ENCODE assay signal across 8 cellular contexts in the genomic region with DNA sequence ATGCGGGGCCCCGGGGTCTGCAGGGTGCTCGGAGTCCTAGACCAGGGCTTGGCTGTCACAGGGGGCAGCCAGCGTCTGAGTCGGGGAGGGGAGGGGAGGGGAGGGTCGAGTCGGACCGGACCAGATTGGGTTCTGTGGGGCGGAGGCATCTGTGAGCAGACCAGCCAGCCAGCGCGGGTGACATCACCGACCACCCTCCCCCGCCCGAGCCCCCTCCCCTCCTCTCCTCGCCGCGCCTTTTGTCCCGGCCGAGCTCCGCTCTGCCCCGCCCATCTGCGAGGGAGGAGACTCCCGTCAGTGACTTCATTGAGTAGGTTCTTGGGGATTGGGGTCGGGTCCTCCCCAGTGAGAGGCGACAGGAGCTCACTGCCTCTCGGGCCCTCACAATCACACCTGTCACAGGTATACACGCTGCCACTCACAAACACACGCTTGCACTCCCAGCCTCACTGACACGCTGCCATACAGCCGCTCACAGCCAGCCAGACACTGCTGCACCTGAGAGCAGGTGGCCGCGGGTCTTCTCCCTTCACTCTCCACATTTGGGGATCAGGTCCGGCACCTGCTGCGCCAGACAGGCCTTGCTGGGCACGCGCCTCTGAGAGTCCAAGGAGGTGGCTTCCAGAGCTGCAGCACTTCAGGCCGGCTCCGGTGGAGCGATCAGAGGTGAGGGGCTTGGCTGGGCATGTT. TPM values are rescaled to one million over a fixed set of nuclear protein-coding genes. Genes with fewer than 3 reads are reported as not detected.
DNase-seq lines count a peak whose midpoint lies in the region; ATAC-seq lines count a peak whose summit lies in the region.

No MANE protein-coding gene starts in this region.

- H3K27ac Mint-ChIP-seq in T-helper 2 cell treated with Interferon-gamma antibody and Interleukin-4, amounts not matched to agents 5 μg/mL and 100 μg/mL, for 36 hours: peak overlapping the region; percentile 65

- peak overlapping the region; percentile 81 for H3K4me3 Mint-ChIP-seq in T-helper 2 cell treated with Interferon-gamma antibody and Interleukin-4, amounts not matched to agents 5 μg/mL and 100 μg/mL, for 36 hours

- no peaks in the 10 kb centered on the region for H3K9me3 ChIP-seq in HUES64 (ENCODE audit: insufficient read depth, low read depth, low read length)

- ATAC-seq in left colon: peak; percentile 36
- ATAC-seq in HG02938 (IDR thresholded peaks at IDR 0.05; ENCODE audit: unreplicated experiment): no peak

- no peaks in the 10 kb centered on the region for H3K27me3 Mint-ChIP-seq in T-helper 2 cell treated with Interferon-gamma antibody and Interleukin-4, amounts not matched to agents 5 μg/mL and 100 μg/mL, for 36 hours (ENCODE audit: low read depth)

- no peaks in the 10 kb centered on the region for H3K36me3 Mint-ChIP-seq in T-helper 2 cell treated with Interferon-gamma antibody and Interleukin-4, amounts not matched to agents 5 μg/mL and 100 μg/mL, for 36 hours (ENCODE audit: low read depth)

- H3K27me3 ChIP-seq in HUES64 (ENCODE audit: insufficient read depth, low read length): no peaks in the 10 kb centered on the region

- H3K9me3 Mint-ChIP-seq in T-helper 2 cell treated with Interferon-gamma antibody and Interleukin-4, amounts not matched to agents 5 μg/mL and 100 μg/mL, for 36 hours: no peaks in the 10 kb centered on the region

- under 1% methylated on average over 37 of the region's 39 CpGs for WGBS in HUES64

- H3K36me3 ChIP-seq in HUES64 (ENCODE audit: insufficient read depth, low read length): peaks cover 12% of the 10 kb centered on the region

- H3K9ac ChIP-seq in HUES64 (ENCODE audit: low read depth, low read length): peak overlapping the region; percentile 86

- peak overlapping the region; percentile 84 for H3K4me3 ChIP-seq in HUES64 (ENCODE audit: low read length)

- H3K4me1 ChIP-seq in HUES64 (ENCODE audit: insufficient read depth, low read length): peaks cover 38% of the 10 kb centered on the region

- DNase-seq in COLO668 (lab: John Stamatoyannopoulos, UW; ENCODE audit: unreplicated experiment) (peak; percentile 43), left colon (peak; percentile 63 to 67), HPDE6-E6E7 (ENCODE audit: extremely low spot score) (no peak)
- DNase-seq in T-helper 2 cell treated with Interferon-gamma antibody and Interleukin-4, amounts not matched to agents 5 μg/mL and 100 μg/mL, for 36 hours (ENCODE audit: low spot score): peak; percentile 41
- DNase-seq in stimulated activated CD4-positive, alpha-beta T cell treated with anti-CD3 and anti-CD28 coated beads, Interleukin-1b, Interleukin-23, amount 100 ng/mL, for 48 hours: peak; percentile 24

- intact Hi-C loops in left colon (cut with DNase I, micrococcal nuclease): no loop called here

- H3K27ac ChIP-seq in HUES64 (ENCODE audit: low read depth, low read length) (peak overlapping the region; percentile 97), cingulate gyrus (ENCODE audit: low read depth, low read length) (peak overlapping the region; percentile 89)

- peaks cover 37% of the 10 kb centered on the region for H3K4me1 Mint-ChIP-seq in T-helper 2 cell treated with Interferon-gamma antibody and Interleukin-4, amounts not matched to agents 5 μg/mL and 100 μg/mL, for 36 hours (ENCODE audit: low read depth)

RNA-seq across cellular contexts. Expression of a gene that starts 0.5 kb away (rescaled TPM):
- polyA plus RNA-seq in HUES64 (2013, experiment 1 of 2): 39.2 TPM
- polyA plus RNA-seq in HUES64 (2013, experiment 2 of 2): 38.4 TPM
- 1 to 10 TPM; 1.2 to 7.1 TPM for total RNA-seq in left colon

RNA-seq across cellular contexts. Expression of a gene that starts 32.0 kb away (rescaled TPM):
- polyA plus RNA-seq in HUES64 (2013, experiment 1 of 2): 0.20 TPM
- polyA plus RNA-seq in HUES64 (2013, experiment 2 of 2): 0.25 TPM
- total RNA-seq in left colon: under 1 TPM; 0.12 to 0.22 TPM
